Comparison of ENCODE assay signal across 1 cellular context in the genomic region with DNA sequence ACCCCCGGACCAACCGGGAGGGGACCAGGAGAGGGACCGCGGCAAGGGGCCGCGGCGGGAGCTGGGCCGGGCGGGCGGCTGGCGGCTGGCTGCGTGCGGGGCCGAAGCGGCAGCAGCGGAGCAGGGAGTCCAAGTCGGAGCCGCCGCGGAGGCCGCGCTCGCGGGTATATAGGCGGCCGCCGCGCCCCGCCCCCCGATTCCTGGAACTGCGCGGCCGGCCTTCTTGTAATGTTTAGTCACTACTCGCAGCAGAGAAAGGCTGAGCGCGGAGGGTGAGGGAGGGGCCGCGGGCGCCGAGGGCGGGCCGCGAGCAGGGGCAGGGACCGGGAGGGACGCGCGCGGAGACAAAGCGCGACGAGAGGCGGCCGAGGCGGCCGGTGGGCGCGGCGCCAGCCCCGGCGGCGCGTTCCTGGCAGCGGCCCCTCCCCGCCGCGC.
TF ChIP-seq lines count a peak whose summit lies in the region.

A gene with protein sequence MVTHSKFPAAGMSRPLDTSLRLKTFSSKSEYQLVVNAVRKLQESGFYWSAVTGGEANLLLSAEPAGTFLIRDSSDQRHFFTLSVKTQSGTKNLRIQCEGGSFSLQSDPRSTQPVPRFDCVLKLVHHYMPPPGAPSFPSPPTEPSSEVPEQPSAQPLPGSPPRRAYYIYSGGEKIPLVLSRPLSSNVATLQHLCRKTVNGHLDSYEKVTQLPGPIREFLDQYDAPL (minus strand): TSS at position 142 of the 435 bp plus-strand sequence. CDS start 982 bp downstream, outside the sequence.

TF ChIP-seq in GM12878, 131 proteins besides CTCF, POLR2A, EP300 and RAD21 (continued from another document):
- TF ChIP-seq, protein P1, sequence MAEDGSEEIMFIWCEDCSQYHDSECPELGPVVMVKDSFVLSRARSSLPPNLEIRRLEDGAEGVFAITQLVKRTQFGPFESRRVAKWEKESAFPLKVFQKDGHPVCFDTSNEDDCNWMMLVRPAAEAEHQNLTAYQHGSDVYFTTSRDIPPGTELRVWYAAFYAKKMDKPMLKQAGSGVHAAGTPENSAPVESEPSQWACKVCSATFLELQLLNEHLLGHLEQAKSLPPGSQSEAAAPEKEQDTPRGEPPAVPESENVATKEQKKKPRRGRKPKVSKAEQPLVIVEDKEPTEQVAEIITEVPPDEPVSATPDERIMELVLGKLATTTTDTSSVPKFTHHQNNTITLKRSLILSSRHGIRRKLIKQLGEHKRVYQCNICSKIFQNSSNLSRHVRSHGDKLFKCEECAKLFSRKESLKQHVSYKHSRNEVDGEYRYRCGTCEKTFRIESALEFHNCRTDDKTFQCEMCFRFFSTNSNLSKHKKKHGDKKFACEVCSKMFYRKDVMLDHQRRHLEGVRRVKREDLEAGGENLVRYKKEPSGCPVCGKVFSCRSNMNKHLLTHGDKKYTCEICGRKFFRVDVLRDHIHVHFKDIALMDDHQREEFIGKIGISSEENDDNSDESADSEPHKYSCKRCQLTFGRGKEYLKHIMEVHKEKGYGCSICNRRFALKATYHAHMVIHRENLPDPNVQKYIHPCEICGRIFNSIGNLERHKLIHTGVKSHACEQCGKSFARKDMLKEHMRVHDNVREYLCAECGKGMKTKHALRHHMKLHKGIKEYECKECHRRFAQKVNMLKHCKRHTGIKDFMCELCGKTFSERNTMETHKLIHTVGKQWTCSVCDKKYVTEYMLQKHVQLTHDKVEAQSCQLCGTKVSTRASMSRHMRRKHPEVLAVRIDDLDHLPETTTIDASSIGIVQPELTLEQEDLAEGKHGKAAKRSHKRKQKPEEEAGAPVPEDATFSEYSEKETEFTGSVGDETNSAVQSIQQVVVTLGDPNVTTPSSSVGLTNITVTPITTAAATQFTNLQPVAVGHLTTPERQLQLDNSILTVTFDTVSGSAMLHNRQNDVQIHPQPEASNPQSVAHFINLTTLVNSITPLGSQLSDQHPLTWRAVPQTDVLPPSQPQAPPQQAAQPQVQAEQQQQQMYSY (CRISPR knock-in tag; IDR thresholded peaks at IDR 0.05) = no peak
